Comparison of ENCODE assay signal across 8 cellular contexts in the genomic region with DNA sequence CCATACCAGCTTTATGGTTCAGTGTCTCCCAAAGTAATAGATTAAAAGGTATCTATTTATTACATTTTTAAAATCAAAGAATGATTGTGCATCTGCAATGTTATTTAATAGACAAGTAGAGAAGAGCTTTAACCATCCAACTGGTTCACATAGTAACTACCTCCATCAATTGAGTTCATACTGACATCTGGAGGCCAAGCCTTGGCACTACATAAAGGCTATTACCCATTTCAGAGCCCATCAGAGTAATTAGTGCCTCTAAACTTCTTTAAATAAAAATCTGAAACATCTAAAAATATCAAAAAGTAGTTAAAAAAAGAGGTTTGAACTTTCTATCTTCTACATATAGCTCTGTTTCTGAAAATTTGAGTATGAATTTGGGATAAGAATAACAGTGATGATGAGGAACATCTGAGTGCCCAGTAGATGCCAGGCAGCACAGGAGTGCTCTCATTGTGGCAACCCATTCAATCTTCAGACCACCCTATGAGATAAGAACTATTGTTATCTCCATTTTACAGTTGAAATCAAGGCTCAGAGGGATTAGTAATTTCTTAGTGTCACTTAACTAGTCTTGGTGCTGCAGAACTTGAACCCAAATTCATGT.
DNase-seq lines count a peak whose midpoint lies in the region; ATAC-seq and TF ChIP-seq lines count a peak whose summit lies in the region.

No MANE protein-coding gene starts in this region.

- H3K36me3 ChIP-seq in gastroesophageal sphincter = no peaks in the 10 kb centered on the region
- H3K36me3 ChIP-seq in psoas muscle (ENCODE audit: insufficient read depth in 1 of 2, low read depth in 1 of 2) = no peaks in the 10 kb centered on the region

- no peak for TF ChIP-seq EP300 in gastroesophageal sphincter (IDR thresholded peaks at IDR 0.05)

- TF ChIP-seq CTCF in GM10248 (IDR thresholded peaks at IDR 0.05; ENCODE audit: control extremely low read depth, extremely low read depth, low read depth, missing control alignments) (peak; percentile 63), gastroesophageal sphincter (IDR thresholded peaks at IDR 0.05) (peak; percentile 44 to 73 (median 50)), psoas muscle (IDR thresholded peaks at IDR 0.05) (peak; percentile 70)

- H3K4me1 ChIP-seq in gastroesophageal sphincter (no peaks in the 10 kb centered on the region), psoas muscle (no peaks in the 10 kb centered on the region)

- CTCF ChIA-PET in GM10248 (lab: Yijun Ruan, JAX) = interaction anchor here (0.6 to 2.4 kb wide), 24 partner anchors 9 to 948 kb away, joined by 3 to 15 read pairs (median 4); partner anchors contain the start of genes DACT1, KIAA0586 and TIMM9

- H3K9me3 ChIP-seq in gastroesophageal sphincter (no peaks in the 10 kb centered on the region), psoas muscle (no peaks in the 10 kb centered on the region)

- DNase-seq in ACHN = peak; percentile 50
- peak; percentile 61 for DNase-seq in GM10248 (ENCODE audit: extremely low spot score)
- peak; percentile 20 for DNase-seq in NCI-H2081 treated with DMSO at 0.1 percent for 48 hours (lab: John Stamatoyannopoulos, UW)
- DNase-seq in activated CD4-positive, alpha-beta T cell treated with anti-CD3 and anti-CD28 coated beads, Interleukin-2, amount 50 U/mL, for 1 hour = peak; percentile 17
- no peak for DNase-seq in psoas muscle
- DNase-seq in activated CD8-positive, alpha-beta memory T cell treated with anti-CD3 and anti-CD28 coated beads, Interleukin-2, amount 50 U/mL, for 48 hours = no peak

- in situ Hi-C loops in ACHN (cut with HindIII; ENCODE audit: low pct_ligation_motif_present, low pct_unique_long_range_greater_than_20kb, low sequenced_read_pairs) = no loop called here

- no peak for TF ChIP-seq POLR2A in gastroesophageal sphincter (IDR thresholded peaks at IDR 0.05)

- intact Hi-C loops in psoas muscle (cut with DNase I) = loop anchor here in 1 of 2 donors (2.0 to 10.0 kb wide), 2 partner anchors 421 to 555 kb away; partner anchors contain the start of gene DACT1

- POLR2A ChIA-PET in GM10248 (lab: Yijun Ruan, JAX) = no interaction called here

- ATAC-seq in HG02798 (IDR thresholded peaks at IDR 0.05; ENCODE audit: poor library complexity, unreplicated experiment) (peak; percentile 66), gastroesophageal sphincter (no peak), psoas muscle (peak in 3 of 4 donors; percentile 57 to 86 (median 79))

- H3K27me3 ChIP-seq in gastroesophageal sphincter (no peaks in the 10 kb centered on the region), psoas muscle (ENCODE audit: insufficient read depth in 3 of 3, low read length in 2 of 3) (no peaks in the 10 kb centered on the region)

- no peak overlapping the region for H3K4me3 ChIP-seq in gastroesophageal sphincter
- no peak overlapping the region for H3K4me3 ChIP-seq in psoas muscle

- H3K27ac ChIP-seq in gastroesophageal sphincter = no peak overlapping the region
- no peak overlapping the region for H3K27ac ChIP-seq in psoas muscle

Comparison
In these comparisons a context has a peak if more than half of its experiments do, and no peak if none do; other contexts are left out.
1. DNase-seq: peak in ACHN (single experiment), GM10248 (single experiment), NCI-H2081 treated with DMSO at 0.1 percent for 48 hours (single experiment) and activated CD4-positive, alpha-beta T cell treated with anti-CD3 and anti-CD28 coated beads, Interleukin-2, amount 50 U/mL, for 1 hour (single experiment); none in psoas muscle (0 of 2) and activated CD8-positive, alpha-beta memory T cell treated with anti-CD3 and anti-CD28 coated beads, Interleukin-2, amount 50 U/mL, for 48 hours (single experiment).
2. Peak in every context shown above with its lines, with median percentiles within 50 percentile points of each other: CTCF ChIP-seq.